Comparison of ENCODE assay signal across 11 cellular contexts in the genomic region with DNA sequence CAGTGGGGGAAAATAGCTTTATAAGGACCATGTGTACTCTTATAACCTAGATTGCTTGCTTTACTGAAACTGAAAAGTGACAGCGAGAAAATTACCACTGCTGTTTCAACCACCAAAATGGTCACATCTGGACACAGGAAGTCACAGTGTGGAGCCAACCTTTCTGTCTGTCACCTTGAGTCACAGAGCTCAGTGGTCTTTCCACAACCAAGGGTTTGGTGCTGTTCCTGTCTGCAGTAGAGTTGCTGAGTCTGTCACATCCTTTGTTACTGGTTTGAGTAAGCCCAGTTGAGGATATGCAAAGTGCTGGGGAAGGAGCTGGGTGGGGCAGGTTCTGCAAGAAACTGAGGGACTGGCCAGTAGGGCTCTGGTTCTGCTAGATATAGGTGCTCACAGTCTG.
DNase-seq lines count a peak whose midpoint lies in the region; ATAC-seq and TF ChIP-seq lines count a peak whose summit lies in the region.
"Had no signal": no experiment of that assay in that cellular context is flagged by ENCODE, and none has a peak within 500 bp of the region (broad histone marks: within the 10 kb centered on the region; RNA-seq: fewer than 3 reads in every experiment).

No MANE protein-coding gene starts in this region.

- TF ChIP-seq CTCF in neural crest cell (conservative IDR thresholded peaks at IDR 0.05) (no peak), thyroid gland (IDR thresholded peaks at IDR 0.05) (no peak)

- H3K4me3 ChIP-seq in thyroid gland (replicated peaks in 1 of 3), result no peak overlapping the region
- H3K4me3 ChIP-seq: thoracic aorta had no signal

- no peaks in the 10 kb centered on the region for H3K36me3 ChIP-seq in thyroid gland
- H3K36me3 ChIP-seq: thoracic aorta had no signal

- peaks cover 0 to 2% of the 10 kb centered on the region in 2 donors for H3K4me1 ChIP-seq in thyroid gland

- no peaks in the 10 kb centered on the region for H3K9me3 ChIP-seq in thyroid gland
- H3K9me3 ChIP-seq: thoracic aorta had no signal

- peak overlapping the region; percentile 43 for H3K27ac Mint-ChIP-seq in neural crest cell (ENCODE audit: unreplicated experiment)
- H3K27ac Mint-ChIP-seq: activated naive CD4-positive, alpha-beta T cell treated with anti-CD3 and anti-CD28 coated beads, Interleukin-2, amount 10 ng/mL, durations not matched to agents 7 days and 5 days; naive thymus-derived CD8-positive, alpha-beta T cell had no signal

- peaks cover 13% of the 10 kb centered on the region for H3K27me3 Mint-ChIP-seq in neural crest cell (ENCODE audit: low read depth)
- H3K27me3 Mint-ChIP-seq: activated naive CD4-positive, alpha-beta T cell treated with anti-CD3 and anti-CD28 coated beads, Interleukin-2, amount 10 ng/mL, durations not matched to agents 7 days and 5 days had no signal

- TF ChIP-seq POLR2A in thyroid gland (IDR thresholded peaks at IDR 0.05), result no peak

- ATAC-seq in GM19035 (IDR thresholded peaks at IDR 0.05; ENCODE audit: unreplicated experiment) (peak; percentile 94), GM21737 (IDR thresholded peaks at IDR 0.05; ENCODE audit: unreplicated experiment) (peak; percentile 98), HG03342 (IDR thresholded peaks at IDR 0.05; ENCODE audit: unreplicated experiment) (peak; percentile 98), SK-N-SH treated with all-trans-retinoic acid at 6 μM for 48 hours (no peak)
- ATAC-seq: naive thymus-derived CD8-positive, alpha-beta T cell had no signal

- DNase-seq in neural crest cell (ENCODE audit: low read depth, low spot score), result no peak
- DNase-seq in thyroid gland, result no peak
- no peak for DNase-seq in NCI-H2081 treated with DMSO at 0.1 percent for 48 hours (lab: John Stamatoyannopoulos, UW)
- DNase-seq: activated naive CD4-positive, alpha-beta T cell treated with anti-CD3 and anti-CD28 coated beads, Interleukin-2, amount 10 ng/mL, durations not matched to agents 7 days and 5 days; naive thymus-derived CD8-positive, alpha-beta T cell; NCI-H446 had no signal

- no peak overlapping the region for H3K4me3 Mint-ChIP-seq in neural crest cell
- H3K4me3 Mint-ChIP-seq: activated naive CD4-positive, alpha-beta T cell treated with anti-CD3 and anti-CD28 coated beads, Interleukin-2, amount 10 ng/mL, durations not matched to agents 7 days and 5 days; naive thymus-derived CD8-positive, alpha-beta T cell had no signal

- H3K9me3 Mint-ChIP-seq in neural crest cell, result no peaks in the 10 kb centered on the region
- H3K9me3 Mint-ChIP-seq: activated naive CD4-positive, alpha-beta T cell treated with anti-CD3 and anti-CD28 coated beads, Interleukin-2, amount 10 ng/mL, durations not matched to agents 7 days and 5 days; naive thymus-derived CD8-positive, alpha-beta T cell had no signal

- intact Hi-C loops in thyroid gland (cut with DNase I), result no loop called here

- H3K27ac ChIP-seq in thyroid gland, result no peak overlapping the region
- H3K27ac ChIP-seq: thoracic aorta had no signal

- H3K4me1 Mint-ChIP-seq in neural crest cell, result peaks cover 4% of the 10 kb centered on the region

- 90 to 95% methylated on average over 1 of the region's 1 CpG for WGBS in thyroid gland, 2 donors

- H3K36me3 Mint-ChIP-seq in neural crest cell (ENCODE audit: low read depth), result no peaks in the 10 kb centered on the region
- H3K36me3 Mint-ChIP-seq: activated naive CD4-positive, alpha-beta T cell treated with anti-CD3 and anti-CD28 coated beads, Interleukin-2, amount 10 ng/mL, durations not matched to agents 7 days and 5 days; naive thymus-derived CD8-positive, alpha-beta T cell had no signal

- no peaks in the 10 kb centered on the region for H3K27me3 ChIP-seq in thyroid gland

TF ChIP-seq in SK-N-SH treated with all-trans-retinoic acid at 6 μM for 48 hours, 23 proteins besides CTCF, POLR2A, EP300 and RAD21:
- TF ChIP-seq ZNF70 (CRISPR knock-in tag; IDR thresholded peaks at IDR 0.05) (no peak), CSDC2 (CRISPR knock-in tag; IDR thresholded peaks at IDR 0.05) (no peak), PPARA (CRISPR knock-in tag; IDR thresholded peaks at IDR 0.05; ENCODE audit: borderline replicate concordance) (no peak), ISL1 (CRISPR knock-in tag; IDR thresholded peaks at IDR 0.05) (no peak), ZNF8 (CRISPR knock-in tag; IDR thresholded peaks at IDR 0.05) (no peak), GLIS3 (CRISPR knock-in tag; IDR thresholded peaks at IDR 0.05) (no peak), BACH2 (CRISPR knock-in tag; IDR thresholded peaks at IDR 0.05; ENCODE audit: borderline replicate concordance) (no peak), ARNTL (CRISPR knock-in tag; IDR thresholded peaks at IDR 0.05; ENCODE audit: borderline replicate concordance, low read depth) (no peak), ZNF565 (CRISPR knock-in tag; conservative IDR thresholded peaks at IDR 0.05; ENCODE audit: low read depth) (no peak), SNAI2 (CRISPR knock-in tag; IDR thresholded peaks at IDR 0.05) (no peak)
